7 cellular contexts compared by ENCODE assay signal in the genomic region with DNA sequence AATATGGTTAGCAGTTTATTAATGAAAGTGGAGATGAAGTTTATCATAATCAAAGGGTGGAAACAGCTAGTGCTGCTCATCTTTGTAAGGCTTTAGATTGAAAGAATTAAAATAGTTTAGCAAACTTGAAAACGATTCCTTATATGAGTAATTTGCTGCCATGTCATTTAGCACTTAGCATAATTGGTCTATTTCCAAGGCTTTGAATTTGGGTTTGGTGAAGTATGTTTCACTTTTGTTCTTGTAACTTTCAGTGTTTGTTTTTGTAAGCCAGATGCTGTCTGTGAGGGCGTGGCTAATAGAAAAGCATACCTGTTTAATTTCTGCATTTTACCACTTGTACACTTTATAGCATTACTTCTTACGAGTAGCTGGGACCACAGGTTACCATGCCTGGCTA.
DNase-seq lines count a peak whose midpoint lies in the region; ATAC-seq, FAIRE-seq and TF ChIP-seq lines count a peak whose summit lies in the region.
"Not testable (repeated sequence)": the region's sequence is repeated elsewhere in the genome, so short reads cannot be mapped to it uniquely, and the experiment has no call there.

No MANE protein-coding gene starts in this region.

- not testable (repeated sequence) for H3K9ac ChIP-seq in DND-41 (ENCODE audit: low read depth, low read length); GM12878 (ENCODE audit: control insufficient read depth, insufficient read depth, low read length); HepG2 (ENCODE audit: insufficient read depth, low read depth, low read length)

- not testable (repeated sequence) for H3K27ac Mint-ChIP-seq in T-helper 17 cell; activated CD8-positive, alpha-beta T cell treated with anti-CD3 and anti-CD28 coated beads for 36 hours; stimulated activated effector memory CD8-positive, alpha-beta T cell treated with anti-CD3 and anti-CD28 coated beads, Interleukin-12 subunit alpha, Interleukin-12 subunit beta, amount 100 ng/mL, for 72 hours
- H3K27ac Mint-ChIP-seq in activated naive CD4-positive, alpha-beta T cell treated with anti-CD3 and anti-CD28 coated beads, Interleukin-2, amount 10 ng/mL, durations not matched to agents 7 days and 5 days, result peak overlapping the region; percentile 49

- in situ Hi-C loops in GM12878 (cut with MboI); HepG2 (cut with HindIII; ENCODE audit: extremely low pct_ligation_motif_present, low pct_unique_long_range_greater_than_20kb): not testable (repeated sequence)

- not testable (repeated sequence) for TF ChIP-seq POLR2A in GM12878 (IDR thresholded peaks at IDR 0.05; ENCODE audit: low read depth, low read length); HepG2 (IDR thresholded peaks at IDR 0.05; ENCODE audit: insufficient read depth in 1 of 2, low read depth in 2 of 2, low read length in 2 of 2)

- not testable (repeated sequence) for H3K4me3 Mint-ChIP-seq in T-helper 17 cell; activated CD8-positive, alpha-beta T cell treated with anti-CD3 and anti-CD28 coated beads for 36 hours; activated naive CD4-positive, alpha-beta T cell treated with anti-CD3 and anti-CD28 coated beads, Interleukin-2, amount 10 ng/mL, durations not matched to agents 7 days and 5 days; stimulated activated effector memory CD8-positive, alpha-beta T cell treated with anti-CD3 and anti-CD28 coated beads, Interleukin-12 subunit alpha, Interleukin-12 subunit beta, amount 100 ng/mL, for 72 hours

- ATAC-seq in DND-41 (ENCODE audit: insufficient read depth, low read depth) (0 out of 3 replicates have a peak, but pooled peaks have one; percentile 10), T-helper 17 cell (peak; percentile 55), GM12878 (peak; percentile 76), HepG2 (peak; percentile 28; the same call in 2 of the 3 replicates)
- peak; percentile 20 for ATAC-seq in activated CD8-positive, alpha-beta T cell treated with anti-CD3 and anti-CD28 coated beads for 36 hours
- peak; percentile 90 for ATAC-seq in stimulated activated effector memory CD8-positive, alpha-beta T cell treated with anti-CD3 and anti-CD28 coated beads, Interleukin-12 subunit alpha, Interleukin-12 subunit beta, amount 100 ng/mL, for 72 hours

- intact Hi-C loops in activated CD8-positive, alpha-beta T cell treated with anti-CD3 and anti-CD28 coated beads for 36 hours (cut with micrococcal nuclease); GM12878 (cut with micrococcal nuclease; ENCODE audit: unreplicated experiment); HepG2 (cut with micrococcal nuclease; ENCODE audit: unreplicated experiment): not testable (repeated sequence)

- H3K36me3 Mint-ChIP-seq in T-helper 17 cell (ENCODE audit: low read depth); activated CD8-positive, alpha-beta T cell treated with anti-CD3 and anti-CD28 coated beads for 36 hours (ENCODE audit: low read depth); activated naive CD4-positive, alpha-beta T cell treated with anti-CD3 and anti-CD28 coated beads, Interleukin-2, amount 10 ng/mL, durations not matched to agents 7 days and 5 days: not testable (repeated sequence)
- peaks cover 71% of the 10 kb centered on the region for H3K36me3 Mint-ChIP-seq in stimulated activated effector memory CD8-positive, alpha-beta T cell treated with anti-CD3 and anti-CD28 coated beads, Interleukin-12 subunit alpha, Interleukin-12 subunit beta, amount 100 ng/mL, for 72 hours

- not testable (repeated sequence) for TF ChIP-seq RAD21 in GM12878 (IDR thresholded peaks at IDR 0.05; ENCODE audit: insufficient read depth, low read depth, low read length); HepG2 (CRISPR knock-in tag; IDR thresholded peaks at IDR 0.05)

- not testable (repeated sequence) for H3K4me3 ChIP-seq in DND-41 (ENCODE audit: low read depth in 1 of 2, low read length in 2 of 2); GM12878; HepG2 (replicated peaks in 1 of 3; ENCODE audit: insufficient read depth in 1 of 3, low read depth in 2 of 3, low read length in 3 of 3)

- SMC1A ChIA-PET in GM12878 (lab: Charles Lee; ENCODE audit: uncharacterized antibody, unreplicated experiment), result not testable (repeated sequence)

- H3K27me3 ChIP-seq in DND-41 (ENCODE audit: insufficient read depth, low read length, poor library complexity); GM12878 (replicated peaks in 1 of 2; ENCODE audit: control insufficient read depth in 2 of 2, insufficient read depth in 2 of 2, low read length in 1 of 2); HepG2 (ENCODE audit: control insufficient read depth in 1 of 2, insufficient read depth in 2 of 2, low read length in 2 of 2): not testable (repeated sequence)

- not testable (repeated sequence) for FAIRE-seq in GM12878 (lab: Jason Lieb, UNC); HepG2 (lab: Jason Lieb, UNC)

- not testable (repeated sequence) for TF ChIP-seq CTCF in DND-41 (IDR thresholded peaks at IDR 0.05; ENCODE audit: borderline replicate concordance, extremely low read depth, low read length, poor library complexity, severe bottlenecking); activated CD8-positive, alpha-beta T cell treated with anti-CD3 and anti-CD28 coated beads for 36 hours (IDR thresholded peaks at IDR 0.05); GM12878 (IDR thresholded peaks at IDR 0.05 in 2 of 3, conservative IDR thresholded peaks at IDR 0.05 in 1 of 3; ENCODE audit: control insufficient read depth in 2 of 3, extremely low read depth in 1 of 3, insufficient read depth in 1 of 3, low read depth in 3 of 3, low read length in 3 of 3); HepG2 (CRISPR knock-in tag; IDR thresholded peaks at IDR 0.05)

- H3K9me3 ChIP-seq in DND-41 (ENCODE audit: insufficient read depth, low read length, severe bottlenecking); T-helper 17 cell (ENCODE audit: control insufficient read depth, low read length, poor library complexity, severe bottlenecking); GM12878 (replicated peaks; ENCODE audit: control insufficient read depth, insufficient read depth, low read length); HepG2 (ENCODE audit: low read length): not testable (repeated sequence)

- H3K27me3 Mint-ChIP-seq in T-helper 17 cell; activated CD8-positive, alpha-beta T cell treated with anti-CD3 and anti-CD28 coated beads for 36 hours; activated naive CD4-positive, alpha-beta T cell treated with anti-CD3 and anti-CD28 coated beads, Interleukin-2, amount 10 ng/mL, durations not matched to agents 7 days and 5 days: not testable (repeated sequence)

- not testable (repeated sequence) for H3K4me1 Mint-ChIP-seq in T-helper 17 cell; activated CD8-positive, alpha-beta T cell treated with anti-CD3 and anti-CD28 coated beads for 36 hours (ENCODE audit: low read depth); activated naive CD4-positive, alpha-beta T cell treated with anti-CD3 and anti-CD28 coated beads, Interleukin-2, amount 10 ng/mL, durations not matched to agents 7 days and 5 days
- H3K4me1 Mint-ChIP-seq in stimulated activated effector memory CD8-positive, alpha-beta T cell treated with anti-CD3 and anti-CD28 coated beads, Interleukin-12 subunit alpha, Interleukin-12 subunit beta, amount 100 ng/mL, for 72 hours, result peaks cover 14% of the 10 kb centered on the region

- not testable (repeated sequence) for TF ChIP-seq EP300 in GM12878 (IDR thresholded peaks at IDR 0.05; ENCODE audit: borderline replicate concordance in 1 of 2, control insufficient read depth in 1 of 2, low read depth in 2 of 2, low read length in 2 of 2); HepG2 (IDR thresholded peaks at IDR 0.05; ENCODE audit: low read depth in 2 of 2, low read length in 2 of 2); HepG2 (CRISPR knock-in tag; IDR thresholded peaks at IDR 0.05; ENCODE audit: borderline replicate concordance)

- WGBS in GM12878 (ENCODE audit: insufficient coverage, insufficient replicate concordance, low lambda C conversion rate, missing lambda C conversion rate), result 0% methylated on average over 3 of the region's 3 CpGs
- 12% methylated on average over 3 of the region's 3 CpGs for WGBS in HepG2 (ENCODE audit: low lambda C conversion rate)

- H3K27ac ChIP-seq in DND-41 (ENCODE audit: low read length); GM12878 (ENCODE audit: control insufficient read depth, insufficient read depth); HepG2 (ENCODE audit: extremely low read length, insufficient read depth, low read length): not testable (repeated sequence)

- not testable (repeated sequence) for H3K4me1 ChIP-seq in DND-41 (ENCODE audit: insufficient read depth, low read length); GM12878 (ENCODE audit: control insufficient read depth, insufficient read depth, low read length); HepG2 (ENCODE audit: insufficient read depth, low read length)

- POLR2A ChIA-PET in activated CD8-positive, alpha-beta T cell treated with anti-CD3 and anti-CD28 coated beads for 36 hours (lab: Charles Lee); GM12878 (lab: Charles Lee); HepG2 (lab: Yijun Ruan, JAX): not testable (repeated sequence)

- DNase-seq in DND-41; T-helper 17 cell; activated CD8-positive, alpha-beta T cell treated with anti-CD3 and anti-CD28 coated beads for 36 hours; activated naive CD4-positive, alpha-beta T cell treated with anti-CD3 and anti-CD28 coated beads, Interleukin-2, amount 10 ng/mL, durations not matched to agents 7 days and 5 days; GM12878 (ENCODE audit: low read depth, low spot score); HepG2 (ENCODE audit: low spot score); stimulated activated effector memory CD8-positive, alpha-beta T cell treated with anti-CD3 and anti-CD28 coated beads, Interleukin-12 subunit alpha, Interleukin-12 subunit beta, amount 100 ng/mL, for 72 hours (ENCODE audit: low spot score in 2 of 2): not testable (repeated sequence)

- H3K79me2 ChIP-seq in DND-41 (ENCODE audit: insufficient read depth, low read length); GM12878 (ENCODE audit: control insufficient read depth, insufficient read depth, low read length); HepG2 (ENCODE audit: insufficient read depth, low read length): not testable (repeated sequence)

- CTCF ChIA-PET in activated CD8-positive, alpha-beta T cell treated with anti-CD3 and anti-CD28 coated beads for 36 hours (lab: Charles Lee); activated naive CD4-positive, alpha-beta T cell treated with anti-CD3 and anti-CD28 coated beads, Interleukin-2, amount 10 ng/mL, durations not matched to agents 7 days and 5 days (lab: Charles Lee); GM12878 (lab: Yijun Ruan, JAX); HepG2 (lab: Yijun Ruan, JAX; ENCODE audit: low intra/inter-chr PET ratio, low total read pairs): not testable (repeated sequence)

- BruUV-seq in GM12878 (replicated peaks; lab: Mats Ljungman, UMichigan); HepG2 (replicated peaks; lab: Mats Ljungman, UMichigan): not testable (repeated sequence)

- H3K9me3 Mint-ChIP-seq in activated CD8-positive, alpha-beta T cell treated with anti-CD3 and anti-CD28 coated beads for 36 hours; activated naive CD4-positive, alpha-beta T cell treated with anti-CD3 and anti-CD28 coated beads, Interleukin-2, amount 10 ng/mL, durations not matched to agents 7 days and 5 days; stimulated activated effector memory CD8-positive, alpha-beta T cell treated with anti-CD3 and anti-CD28 coated beads, Interleukin-12 subunit alpha, Interleukin-12 subunit beta, amount 100 ng/mL, for 72 hours: not testable (repeated sequence)

- not testable (repeated sequence) for H3K36me3 ChIP-seq in DND-41 (ENCODE audit: insufficient read depth, low read length); GM12878 (ENCODE audit: control insufficient read depth in 2 of 2, insufficient read depth in 2 of 2, low read length in 1 of 2); HepG2 (replicated peaks in 1 of 2; ENCODE audit: control insufficient read depth in 1 of 2, insufficient read depth in 2 of 2, low read length in 2 of 2)

- RAD21 ChIA-PET in GM12878 (lab: Charles Lee; ENCODE audit: unreplicated experiment), result not testable (repeated sequence)

- H2AFZ ChIP-seq in DND-41 (ENCODE audit: low read depth, low read length); GM12878 (ENCODE audit: control insufficient read depth, low read depth, low read length); HepG2 (ENCODE audit: low read length): not testable (repeated sequence)

- H3K4me2 ChIP-seq in DND-41 (ENCODE audit: insufficient read depth, low read length); GM12878 (ENCODE audit: control insufficient read depth, insufficient read depth); HepG2 (ENCODE audit: low read depth, low read length): not testable (repeated sequence)

- H4K20me1 ChIP-seq in DND-41 (ENCODE audit: insufficient read depth, low read length); GM12878 (ENCODE audit: control insufficient read depth, insufficient read depth); HepG2 (ENCODE audit: insufficient read depth, low read length): not testable (repeated sequence)

Comparison
In these comparisons a context has a peak if more than half of its experiments do, and no peak if none do; other contexts are left out.
1. ATAC-seq: peak in every context shown above with its lines; median percentile 90 in stimulated activated effector memory CD8-positive, alpha-beta T cell treated with anti-CD3 and anti-CD28 coated beads, Interleukin-12 subunit alpha, Interleukin-12 subunit beta, amount 100 ng/mL, for 72 hours; 76 in GM12878; 55 in T-helper 17 cell; 28 in HepG2; 20 in activated CD8-positive, alpha-beta T cell treated with anti-CD3 and anti-CD28 coated beads for 36 hours; 10 in DND-41.